Comparison of ENCODE assay signal across 15 cellular contexts in the genomic region with DNA sequence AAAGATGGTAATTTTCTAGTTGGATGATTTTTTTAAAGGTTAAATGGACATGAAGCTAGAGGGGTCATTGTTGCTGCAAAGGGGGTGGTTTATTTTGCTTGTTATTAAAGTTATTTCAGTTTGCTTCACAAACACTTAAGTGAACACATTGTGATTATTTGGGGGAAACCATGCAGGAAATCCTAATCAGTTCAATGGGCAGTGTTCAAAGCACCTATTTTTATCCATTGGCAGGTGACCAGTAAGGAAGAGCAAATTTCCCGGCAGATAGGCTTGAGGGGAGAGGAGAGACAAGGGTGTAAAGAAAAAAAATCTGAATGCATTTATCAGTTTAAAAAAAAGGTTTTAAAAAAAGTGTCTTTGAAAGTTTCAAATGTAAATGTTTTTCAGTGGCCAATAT. TPM values are rescaled to one million over a fixed set of nuclear protein-coding genes. Genes with fewer than 3 reads are reported as not detected.
DNase-seq lines count a peak whose midpoint lies in the region; ATAC-seq and TF ChIP-seq lines count a peak whose summit lies in the region.
"Had no signal": no experiment of that assay in that cellular context is flagged by ENCODE, and none has a peak within 500 bp of the region (broad histone marks: within the 10 kb centered on the region; RNA-seq: fewer than 3 reads in every experiment).

No MANE protein-coding gene starts in this region.

- no peak for DNase-seq in activated CD8-positive, alpha-beta memory T cell treated with anti-CD3 and anti-CD28 coated beads, Interleukin-2, amount 10 ng/mL, durations not matched to agents 7 days and 5 days
- no peak for DNase-seq in activated CD8-positive, alpha-beta memory T cell treated with anti-CD3 and anti-CD28 coated beads, Interleukin-2, amount 50 U/mL, for 48 hours
- DNase-seq in GM12865 (ENCODE audit: low read depth) (no peak), T-cell (no peak), memory B cell (ENCODE audit: low spot score in 2 of 2) (no peak), NCI-H1417 (lab: John Stamatoyannopoulos, UW) (no peak), suprapubic skin (ENCODE audit: low spot score in 2 of 2) (no peak), NCI-H1436 (lab: John Stamatoyannopoulos, UW) (no peak)
- DNase-seq: ACHN, activated gamma-delta T cell, pancreas, tibial artery had no signal

- no peaks in the 10 kb centered on the region for H3K9me3 ChIP-seq in suprapubic skin
- H3K9me3 ChIP-seq: mucosa of descending colon, pancreas, tibial artery had no signal

- no peaks in the 10 kb centered on the region for H3K9me3 Mint-ChIP-seq in activated CD8-positive, alpha-beta memory T cell treated with anti-CD3 and anti-CD28 coated beads, Interleukin-2, amount 10 ng/mL, durations not matched to agents 7 days and 5 days (ENCODE audit: low read depth)
- H3K9me3 Mint-ChIP-seq in T-cell (no peaks in the 10 kb centered on the region), memory B cell (peaks cover 2% of the 10 kb centered on the region)

- no peak for TF ChIP-seq POLR2A in suprapubic skin (IDR thresholded peaks at IDR 0.05)

- peaks cover 64% of the 10 kb centered on the region for H3K4me1 Mint-ChIP-seq in activated CD8-positive, alpha-beta memory T cell treated with anti-CD3 and anti-CD28 coated beads, Interleukin-2, amount 10 ng/mL, durations not matched to agents 7 days and 5 days
- peaks cover 79 to 81% (median 80%) of the 10 kb centered on the region in 3 donors for H3K4me1 Mint-ChIP-seq in T-cell
- H3K4me1 Mint-ChIP-seq in memory B cell, result peaks cover 25% of the 10 kb centered on the region

- TF ChIP-seq CTCF in GM12865 (IDR thresholded peaks at IDR 0.05; ENCODE audit: insufficient read depth, low read depth, low read length, missing control alignments), result no peak
- TF ChIP-seq CTCF in suprapubic skin (IDR thresholded peaks at IDR 0.05), result no peak

- peaks cover 47% of the 10 kb centered on the region for H3K36me3 Mint-ChIP-seq in activated CD8-positive, alpha-beta memory T cell treated with anti-CD3 and anti-CD28 coated beads, Interleukin-2, amount 10 ng/mL, durations not matched to agents 7 days and 5 days
- H3K36me3 Mint-ChIP-seq in T-cell (peaks cover 22% of the 10 kb centered on the region), memory B cell (peaks cover 21% of the 10 kb centered on the region)

- no peak for ATAC-seq in activated CD8-positive, alpha-beta memory T cell treated with anti-CD3 and anti-CD28 coated beads, Interleukin-2, amount 10 ng/mL, durations not matched to agents 7 days and 5 days
- ATAC-seq in T-cell (replicated peaks in 1 of 4) (no peak), memory B cell (ENCODE audit: low read depth) (no peak)

- H3K27me3 Mint-ChIP-seq in activated CD8-positive, alpha-beta memory T cell treated with anti-CD3 and anti-CD28 coated beads, Interleukin-2, amount 10 ng/mL, durations not matched to agents 7 days and 5 days, result no peaks in the 10 kb centered on the region
- H3K27me3 Mint-ChIP-seq in T-cell (no peaks in the 10 kb centered on the region), memory B cell (no peaks in the 10 kb centered on the region)

- H3K4me3 Mint-ChIP-seq in activated CD8-positive, alpha-beta memory T cell treated with anti-CD3 and anti-CD28 coated beads, Interleukin-2, amount 10 ng/mL, durations not matched to agents 7 days and 5 days, result peak overlapping the region; percentile 88
- H3K4me3 Mint-ChIP-seq in T-cell, result peak overlapping the region; percentile 86 to 95 (median 87)
- peak overlapping the region; percentile 65 for H3K4me3 Mint-ChIP-seq in memory B cell

- no peaks in the 10 kb centered on the region for H3K36me3 ChIP-seq in suprapubic skin
- H3K36me3 ChIP-seq: pancreas, tibial artery had no signal

- H3K4me1 ChIP-seq in suprapubic skin, result no peaks in the 10 kb centered on the region
- H3K4me1 ChIP-seq: pancreas, tibial artery had no signal

- WGBS in suprapubic skin, result 64% methylated on average over 1 of the region's 1 CpG

- no peaks in the 10 kb centered on the region for H3K27me3 ChIP-seq in suprapubic skin
- H3K27me3 ChIP-seq: tibial artery had no signal

- peak overlapping the region; percentile 99 for H3K27ac Mint-ChIP-seq in activated CD8-positive, alpha-beta memory T cell treated with anti-CD3 and anti-CD28 coated beads, Interleukin-2, amount 10 ng/mL, durations not matched to agents 7 days and 5 days
- H3K27ac Mint-ChIP-seq in T-cell (peak overlapping the region; percentile 97 to 100), memory B cell (peak overlapping the region; percentile 86)

- peak overlapping the region; percentile 19 for H3K4me3 ChIP-seq in GM12865 (ENCODE audit: low read depth, low read length)
- H3K4me3 ChIP-seq in suprapubic skin, result no peak overlapping the region
- H3K4me3 ChIP-seq: mucosa of descending colon, pancreas, SK-N-MC, tibial artery had no signal

- no peak for TF ChIP-seq EP300 in suprapubic skin (IDR thresholded peaks at IDR 0.05)

- POLR2A ChIA-PET in T-cell (lab: Charles Lee), result interaction anchor here in 1 of 2 donors (0.8 to 1.4 kb wide), 2 partner anchors 9 to 43 kb away, joined by 3 read pairs; no protein-coding TSS in a partner anchor

- CTCF ChIA-PET in activated CD8-positive, alpha-beta memory T cell treated with anti-CD3 and anti-CD28 coated beads, Interleukin-2, amount 10 ng/mL, durations not matched to agents 7 days and 5 days (lab: Charles Lee), result interaction anchor here (0.6 to 2.3 kb wide), 9 partner anchors 10 to 204 kb away, joined by 3 to 8 read pairs (median 3); a partner anchor contains a TSS
- CTCF ChIA-PET in T-cell (lab: Charles Lee), result no interaction called here

- no peak overlapping the region for H3K27ac ChIP-seq in suprapubic skin
- H3K27ac ChIP-seq: pancreas, SK-N-MC, tibial artery had no signal

RNA-seq across cellular contexts. Expression of a gene that starts 17.6 kb away (rescaled TPM):
- 10 to 100 TPM; 48.0 to 76.9 TPM for total RNA-seq in activated CD8-positive, alpha-beta memory T cell treated with anti-CD3 and anti-CD28 coated beads, Interleukin-2, amount 10 ng/mL, durations not matched to agents 7 days and 5 days
- total RNA-seq in T-cell (10 to 100 TPM; 28.8 to 49.0 (median 39.5) TPM), suprapubic skin (under 1 TPM in 1 of 4 donors, not detected in 3; 0.21 TPM)
- total RNA-seq: frontal cortex had no signal

Comparison
In these comparisons a context has a peak if more than half of its experiments do, and no peak if none do; other contexts are left out.
1. RNA of a gene that starts 17.6 kb away (total RNA-seq): 48.0 to 76.9 TPM in activated CD8-positive, alpha-beta memory T cell treated with anti-CD3 and anti-CD28 coated beads, Interleukin-2, amount 10 ng/mL, durations not matched to agents 7 days and 5 days and 28.8 to 49.0 TPM in T-cell; 0.21 TPM in suprapubic skin; every median in the first group is over 10 times any median in the second.
2. Peak in every context shown above with its lines, with median percentiles within 50 percentile points of each other: H3K27ac Mint-ChIP-seq and H3K4me3 Mint-ChIP-seq.